In the genomic region with DNA sequence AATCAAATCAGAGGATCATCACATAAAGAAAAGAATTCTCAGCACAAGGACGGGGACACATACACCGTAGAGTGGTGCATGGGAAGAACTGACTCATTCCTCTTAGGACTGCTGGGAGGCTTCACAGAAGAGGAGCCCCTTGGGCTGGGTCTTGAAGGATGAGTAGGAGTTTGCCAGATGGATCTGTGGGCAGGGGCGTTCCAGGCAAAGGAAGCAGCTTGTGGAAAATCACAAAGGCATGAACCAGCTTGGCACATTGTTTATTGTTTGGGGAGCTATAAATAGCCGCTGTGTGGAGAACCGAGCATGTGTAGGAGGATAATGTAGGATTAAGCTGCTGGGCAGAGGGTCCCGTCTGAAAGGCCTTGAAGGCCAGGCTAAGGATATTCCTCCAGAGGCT, we compare ENCODE assay signal across 2 cellular contexts.
TF ChIP-seq lines count a peak whose summit lies in the region.

No MANE protein-coding gene starts in this region.

TF ChIP-seq in HCT116, 20 proteins besides CTCF, POLR2A, EP300 and RAD21:
- TF ChIP-seq, protein P1, sequence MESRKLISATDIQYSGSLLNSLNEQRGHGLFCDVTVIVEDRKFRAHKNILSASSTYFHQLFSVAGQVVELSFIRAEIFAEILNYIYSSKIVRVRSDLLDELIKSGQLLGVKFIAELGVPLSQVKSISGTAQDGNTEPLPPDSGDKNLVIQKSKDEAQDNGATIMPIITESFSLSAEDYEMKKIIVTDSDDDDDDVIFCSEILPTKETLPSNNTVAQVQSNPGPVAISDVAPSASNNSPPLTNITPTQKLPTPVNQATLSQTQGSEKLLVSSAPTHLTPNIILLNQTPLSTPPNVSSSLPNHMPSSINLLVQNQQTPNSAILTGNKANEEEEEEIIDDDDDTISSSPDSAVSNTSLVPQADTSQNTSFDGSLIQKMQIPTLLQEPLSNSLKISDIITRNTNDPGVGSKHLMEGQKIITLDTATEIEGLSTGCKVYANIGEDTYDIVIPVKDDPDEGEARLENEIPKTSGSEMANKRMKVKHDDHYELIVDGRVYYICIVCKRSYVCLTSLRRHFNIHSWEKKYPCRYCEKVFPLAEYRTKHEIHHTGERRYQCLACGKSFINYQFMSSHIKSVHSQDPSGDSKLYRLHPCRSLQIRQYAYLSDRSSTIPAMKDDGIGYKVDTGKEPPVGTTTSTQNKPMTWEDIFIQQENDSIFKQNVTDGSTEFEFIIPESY (IDR thresholded peaks at IDR 0.05; ENCODE audit: extremely low read depth, insufficient replicate concordance, low read length), result no peak
- TF ChIP-seq, protein P2, sequence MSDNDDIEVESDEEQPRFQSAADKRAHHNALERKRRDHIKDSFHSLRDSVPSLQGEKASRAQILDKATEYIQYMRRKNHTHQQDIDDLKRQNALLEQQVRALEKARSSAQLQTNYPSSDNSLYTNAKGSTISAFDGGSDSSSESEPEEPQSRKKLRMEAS (IDR thresholded peaks at IDR 0.05), result no peak
- TF ChIP-seq EGR1 (IDR thresholded peaks at IDR 0.05; ENCODE audit: low read depth), result no peak
- no peak for TF ChIP-seq TCF7L2 (IDR thresholded peaks at IDR 0.05; ENCODE audit: borderline replicate concordance, extremely low read depth, insufficient read depth, insufficient read length)
- TF ChIP-seq, protein P3, sequence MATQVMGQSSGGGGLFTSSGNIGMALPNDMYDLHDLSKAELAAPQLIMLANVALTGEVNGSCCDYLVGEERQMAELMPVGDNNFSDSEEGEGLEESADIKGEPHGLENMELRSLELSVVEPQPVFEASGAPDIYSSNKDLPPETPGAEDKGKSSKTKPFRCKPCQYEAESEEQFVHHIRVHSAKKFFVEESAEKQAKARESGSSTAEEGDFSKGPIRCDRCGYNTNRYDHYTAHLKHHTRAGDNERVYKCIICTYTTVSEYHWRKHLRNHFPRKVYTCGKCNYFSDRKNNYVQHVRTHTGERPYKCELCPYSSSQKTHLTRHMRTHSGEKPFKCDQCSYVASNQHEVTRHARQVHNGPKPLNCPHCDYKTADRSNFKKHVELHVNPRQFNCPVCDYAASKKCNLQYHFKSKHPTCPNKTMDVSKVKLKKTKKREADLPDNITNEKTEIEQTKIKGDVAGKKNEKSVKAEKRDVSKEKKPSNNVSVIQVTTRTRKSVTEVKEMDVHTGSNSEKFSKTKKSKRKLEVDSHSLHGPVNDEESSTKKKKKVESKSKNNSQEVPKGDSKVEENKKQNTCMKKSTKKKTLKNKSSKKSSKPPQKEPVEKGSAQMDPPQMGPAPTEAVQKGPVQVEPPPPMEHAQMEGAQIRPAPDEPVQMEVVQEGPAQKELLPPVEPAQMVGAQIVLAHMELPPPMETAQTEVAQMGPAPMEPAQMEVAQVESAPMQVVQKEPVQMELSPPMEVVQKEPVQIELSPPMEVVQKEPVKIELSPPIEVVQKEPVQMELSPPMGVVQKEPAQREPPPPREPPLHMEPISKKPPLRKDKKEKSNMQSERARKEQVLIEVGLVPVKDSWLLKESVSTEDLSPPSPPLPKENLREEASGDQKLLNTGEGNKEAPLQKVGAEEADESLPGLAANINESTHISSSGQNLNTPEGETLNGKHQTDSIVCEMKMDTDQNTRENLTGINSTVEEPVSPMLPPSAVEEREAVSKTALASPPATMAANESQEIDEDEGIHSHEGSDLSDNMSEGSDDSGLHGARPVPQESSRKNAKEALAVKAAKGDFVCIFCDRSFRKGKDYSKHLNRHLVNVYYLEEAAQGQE (IDR thresholded peaks at IDR 0.05; ENCODE audit: low read depth), result no peak
- no peak for TF ChIP-seq JUND (IDR thresholded peaks at IDR 0.05)
- no peak for TF ChIP-seq ZFX (IDR thresholded peaks at IDR 0.05)

TF ChIP-seq in GM12891, 5 proteins besides CTCF, POLR2A, EP300 and RAD21:
- TF ChIP-seq TAF1 (IDR thresholded peaks at IDR 0.05; ENCODE audit: low read depth, low read length), result no peak
- TF ChIP-seq POLR2AphosphoS5 (IDR thresholded peaks at IDR 0.05; ENCODE audit: low read depth, low read length), result no peak
- no peak for TF ChIP-seq POU2F2 (IDR thresholded peaks at IDR 0.05; ENCODE audit: low read depth, low read length)
- TF ChIP-seq PAX5 (IDR thresholded peaks at IDR 0.05; ENCODE audit: insufficient read depth, low read length, severe bottlenecking), result no peak
- TF ChIP-seq SPI1 (IDR thresholded peaks at IDR 0.05; ENCODE audit: low read depth, low read length), result no peak
